10 cellular contexts compared by ENCODE assay signal in genomic region chr6:129710722-129711631, GRCh38. TPM values are rescaled to one million over a fixed set of nuclear protein-coding genes. Genes with fewer than 3 reads are reported as not detected.
A peak's percentile ranks its signal among the peaks of the same experiment; 100 is the strongest.
DNase-seq lines count a peak whose midpoint lies in the region; ATAC-seq and TF ChIP-seq lines count a peak whose summit lies in the region.
"Had no signal": no experiment of that assay in that cellular context is flagged by ENCODE, and none has a peak within 500 bp of the region (broad histone marks: within the 10 kb centered on the region; RNA-seq: fewer than 3 reads in every experiment).

No MANE protein-coding gene starts in this region.

- peaks cover 35% of the 10 kb centered on the region for H3K4me1 Mint-ChIP-seq in activated T-cell treated with anti-CD3 and anti-CD28 coated beads, Interleukin-2, amount 50 U/mL, for 24 hours (ENCODE audit: low read depth)
- peaks cover 43% of the 10 kb centered on the region for H3K4me1 Mint-ChIP-seq in activated T-helper 2 cell treated with anti-CD3 and anti-CD28 coated beads, Interferon-gamma antibody, Interleukin-2, Interleukin-4, amounts not matched to agents 10 μg/mL and 5 μg/mL and 100 μg/mL, durations not matched to agents 14 hours and 24 hours and 36 hours (ENCODE audit: low read depth)

- TF ChIP-seq CTCF in suprapubic skin (IDR thresholded peaks at IDR 0.05), result no peak

- peaks cover 7% of the 10 kb centered on the region for H3K27me3 Mint-ChIP-seq in activated T-cell treated with anti-CD3 and anti-CD28 coated beads, Interleukin-2, amount 50 U/mL, for 24 hours
- no peaks in the 10 kb centered on the region for H3K27me3 Mint-ChIP-seq in activated T-helper 2 cell treated with anti-CD3 and anti-CD28 coated beads, Interferon-gamma antibody, Interleukin-2, Interleukin-4, amounts not matched to agents 10 μg/mL and 5 μg/mL and 100 μg/mL, durations not matched to agents 14 hours and 24 hours and 36 hours (ENCODE audit: low read depth)

- WGBS in suprapubic skin, result 47% methylated on average over 8 of the region's 8 CpGs

- H3K27ac Mint-ChIP-seq in activated T-cell treated with anti-CD3 and anti-CD28 coated beads, Interleukin-2, amount 50 U/mL, for 24 hours, result no peak overlapping the region
- no peak overlapping the region for H3K27ac Mint-ChIP-seq in activated T-helper 2 cell treated with anti-CD3 and anti-CD28 coated beads, Interferon-gamma antibody, Interleukin-2, Interleukin-4, amounts not matched to agents 10 μg/mL and 5 μg/mL and 100 μg/mL, durations not matched to agents 14 hours and 24 hours and 36 hours

- H3K36me3 Mint-ChIP-seq in activated T-cell treated with anti-CD3 and anti-CD28 coated beads, Interleukin-2, amount 50 U/mL, for 24 hours (ENCODE audit: low read depth), result peaks cover 6% of the 10 kb centered on the region
- peaks cover 11% of the 10 kb centered on the region for H3K36me3 Mint-ChIP-seq in activated T-helper 2 cell treated with anti-CD3 and anti-CD28 coated beads, Interferon-gamma antibody, Interleukin-2, Interleukin-4, amounts not matched to agents 10 μg/mL and 5 μg/mL and 100 μg/mL, durations not matched to agents 14 hours and 24 hours and 36 hours (ENCODE audit: low read depth)

- H3K4me3 ChIP-seq in iPS-20b (ENCODE audit: low read length), result peak overlapping the region; percentile 76
- H3K4me3 ChIP-seq in suprapubic skin, result peak overlapping the region; percentile 63

- no peaks in the 10 kb centered on the region for H3K9me3 ChIP-seq in iPS-20b (ENCODE audit: insufficient read depth, low read depth, low read length)
- no peaks in the 10 kb centered on the region for H3K9me3 ChIP-seq in suprapubic skin
- H3K9me3 ChIP-seq: neutrophil had no signal

- ATAC-seq in GM18909 (IDR thresholded peaks at IDR 0.05; ENCODE audit: poor library complexity, unreplicated experiment), result no peak

- peak overlapping the region; percentile 94 for H3K4me3 Mint-ChIP-seq in activated T-cell treated with anti-CD3 and anti-CD28 coated beads, Interleukin-2, amount 50 U/mL, for 24 hours
- peak overlapping the region; percentile 93 for H3K4me3 Mint-ChIP-seq in activated T-helper 2 cell treated with anti-CD3 and anti-CD28 coated beads, Interferon-gamma antibody, Interleukin-2, Interleukin-4, amounts not matched to agents 10 μg/mL and 5 μg/mL and 100 μg/mL, durations not matched to agents 14 hours and 24 hours and 36 hours (ENCODE audit: low read depth)

- H3K4me1 ChIP-seq in iPS-20b (ENCODE audit: insufficient read depth, low read length), result peaks cover 17% of the 10 kb centered on the region; the same call in 1 of the 2 replicates
- peaks cover 34% of the 10 kb centered on the region for H3K4me1 ChIP-seq in suprapubic skin

- no peak for TF ChIP-seq EP300 in suprapubic skin (IDR thresholded peaks at IDR 0.05)

- H3K9ac ChIP-seq in iPS-20b (ENCODE audit: low read depth, low read length), result peak overlapping the region; percentile 70; the same call in 1 of the 2 replicates

- no peaks in the 10 kb centered on the region for H3K9me3 Mint-ChIP-seq in activated T-cell treated with anti-CD3 and anti-CD28 coated beads, Interleukin-2, amount 50 U/mL, for 24 hours
- no peaks in the 10 kb centered on the region for H3K9me3 Mint-ChIP-seq in activated T-helper 2 cell treated with anti-CD3 and anti-CD28 coated beads, Interferon-gamma antibody, Interleukin-2, Interleukin-4, amounts not matched to agents 10 μg/mL and 5 μg/mL and 100 μg/mL, durations not matched to agents 14 hours and 24 hours and 36 hours

- DNase-seq in activated T-cell treated with anti-CD3 and anti-CD28 coated beads, Interleukin-2, amount 50 U/mL, for 24 hours, result no peak
- no peak for DNase-seq in activated T-cell treated with anti-CD3 and anti-CD28 coated beads, Interleukin-2, amount 50 U/mL, for 48 hours
- DNase-seq in activated T-helper 2 cell treated with anti-CD3 and anti-CD28 coated beads, Interferon-gamma antibody, Interleukin-2, Interleukin-4, amounts not matched to agents 10 μg/mL and 5 μg/mL and 100 μg/mL, durations not matched to agents 14 hours and 24 hours and 36 hours (ENCODE audit: low spot score), result no peak
- DNase-seq in suprapubic skin (ENCODE audit: low spot score in 2 of 2) (no peak), NCI-H2107 treated with DMSO at 0.1 percent for 48 hours (lab: John Stamatoyannopoulos, UW; ENCODE audit: unreplicated experiment) (no peak), epidermal melanocyte (ENCODE audit: insufficient read length, low spot score) (no peak)
- DNase-seq: NCI-H2171 treated with DMSO at 0.1 percent for 48 hours had no signal

- no peak overlapping the region for H3K27ac ChIP-seq in iPS-20b (ENCODE audit: low read length)
- H3K27ac ChIP-seq in suprapubic skin, result no peak overlapping the region

- TF ChIP-seq POLR2A in suprapubic skin (IDR thresholded peaks at IDR 0.05), result no peak

- H3K36me3 ChIP-seq in iPS-20b (ENCODE audit: insufficient read depth, low read depth, low read length) (no peaks in the 10 kb centered on the region), suprapubic skin (no peaks in the 10 kb centered on the region)
- H3K36me3 ChIP-seq: neutrophil had no signal

- H3K27me3 ChIP-seq in iPS-20b (ENCODE audit: insufficient read depth, low read length) (0 out of 2 replicates have a peak, but pooled peaks cover 3% of the 10 kb centered on the region), suprapubic skin (no peaks in the 10 kb centered on the region)
- H3K27me3 ChIP-seq: neutrophil had no signal

- intact Hi-C loops in activated T-helper 2 cell treated with anti-CD3 and anti-CD28 coated beads, Interferon-gamma antibody, Interleukin-2, Interleukin-4, amounts not matched to agents 10 μg/mL and 5 μg/mL and 100 μg/mL, durations not matched to agents 14 hours and 24 hours and 36 hours (cut with micrococcal nuclease), result loop anchor here (1.0 to 2.0 kb wide), 2 partner anchors 16 to 39 kb away; no protein-coding TSS in a partner anchor

RNA-seq across cellular contexts. Expression of gene ARHGAP18, which starts 1.0 kb away (rescaled TPM):
- 5.9 and 6.6 TPM in 2 replicates for total RNA-seq in activated T-helper 2 cell treated with anti-CD3 and anti-CD28 coated beads, Interferon-gamma antibody, Interleukin-2, Interleukin-4, amounts not matched to agents 10 μg/mL and 5 μg/mL and 100 μg/mL, durations not matched to agents 14 hours and 24 hours and 36 hours
- 10 to 100 TPM in 2 of 4 donors, 1 to 10 TPM in 2; 7.1 to 14.2 (median 11.0) TPM for total RNA-seq in suprapubic skin
